Comparison of ENCODE assay signal across 12 cellular contexts in genomic region chr5:178074266-178074952, GRCh38. TPM values are rescaled to one million over a fixed set of nuclear protein-coding genes. Genes with fewer than 3 reads are reported as not detected.
A peak's percentile ranks its signal among the peaks of the same experiment; 100 is the strongest.
DNase-seq lines count a peak whose midpoint lies in the region; ATAC-seq and TF ChIP-seq lines count a peak whose summit lies in the region.
"Had no signal": no experiment of that assay in that cellular context is flagged by ENCODE, and none has a peak within 500 bp of the region (broad histone marks: within the 10 kb centered on the region; RNA-seq: fewer than 3 reads in every experiment).

No MANE protein-coding gene starts in this region.

- H3K36me3 Mint-ChIP-seq in neural crest cell (ENCODE audit: low read depth): no peaks in the 10 kb centered on the region
- H3K36me3 Mint-ChIP-seq: activated naive CD8-positive, alpha-beta T cell had no signal

- no peak for TF ChIP-seq CTCF in WERI-Rb-1 (IDR thresholded peaks at IDR 0.05; ENCODE audit: low read depth, low read length)
- TF ChIP-seq CTCF in neural crest cell (conservative IDR thresholded peaks at IDR 0.05): no peak

- no peak overlapping the region for H3K27ac ChIP-seq in WERI-Rb-1
- H3K27ac ChIP-seq: right atrium auricular region had no signal

- H3K9me3 Mint-ChIP-seq in neural crest cell: no peaks in the 10 kb centered on the region

- peak; percentile 81 for ATAC-seq in HG03354 (IDR thresholded peaks at IDR 0.05; ENCODE audit: poor library complexity, severe bottlenecking, unreplicated experiment)
- ATAC-seq: activated CD4-positive, CD25-positive, alpha-beta regulatory T cell treated with anti-CD3 and anti-CD28 coated beads, Interleukin-2, amount 50 U/mL, for 24 hours; mucosa of descending colon had no signal

- H3K36me3 ChIP-seq in WERI-Rb-1: no peaks in the 10 kb centered on the region
- H3K36me3 ChIP-seq: right atrium auricular region had no signal

- H3K9me3 ChIP-seq in WERI-Rb-1 (ENCODE audit: severe bottlenecking): no peaks in the 10 kb centered on the region
- H3K9me3 ChIP-seq: mucosa of descending colon, right atrium auricular region had no signal

- H3K27ac Mint-ChIP-seq in neural crest cell (ENCODE audit: unreplicated experiment): peak overlapping the region; percentile 80
- H3K27ac Mint-ChIP-seq: activated naive CD8-positive, alpha-beta T cell had no signal

- no peak overlapping the region for H3K4me3 ChIP-seq in WERI-Rb-1 (ENCODE audit: low read depth, low read length)
- H3K4me3 ChIP-seq: mucosa of descending colon, right atrium auricular region had no signal

- H3K27me3 Mint-ChIP-seq in neural crest cell (ENCODE audit: low read depth): peaks cover 4% of the 10 kb centered on the region
- H3K27me3 Mint-ChIP-seq: activated naive CD8-positive, alpha-beta T cell had no signal

- H3K4me3 Mint-ChIP-seq in neural crest cell: no peak overlapping the region
- H3K4me3 Mint-ChIP-seq: activated naive CD8-positive, alpha-beta T cell had no signal

- H3K4me1 Mint-ChIP-seq in neural crest cell: peaks cover 15% of the 10 kb centered on the region

- H3K27me3 ChIP-seq in WERI-Rb-1 (ENCODE audit: insufficient read depth, low read depth, severe bottlenecking): no peaks in the 10 kb centered on the region

- DNase-seq in NOMO-1 treated with DMSO at 0.1 percent for 48 hours (lab: John Stamatoyannopoulos, UW; ENCODE audit: unreplicated experiment): peak; percentile 22
- no peak for DNase-seq in NOMO-1 (lab: John Stamatoyannopoulos, UW; ENCODE audit: unreplicated experiment in 2 of 2)
- DNase-seq in WERI-Rb-1: peak; percentile 12
- peak; percentile 18 for DNase-seq in neural crest cell (ENCODE audit: low read depth, low spot score)
- DNase-seq in NCI-H1694 treated with DMSO at 0.1 percent for 48 hours (lab: John Stamatoyannopoulos, UW): no peak
- DNase-seq in AG08396 (ENCODE audit: low spot score): no peak
- DNase-seq in D341Med (ENCODE audit: low spot score): no peak
- DNase-seq: mucosa of descending colon had no signal

RNA-seq across cellular contexts. Expression of gene N4BP3, which starts 38.9 kb away (rescaled TPM):
- total RNA-seq in neural crest cell: 1.3 and 1.4 TPM in 2 replicates

RNA-seq across cellular contexts. Expression of gene RMND5B, which starts 56.4 kb away (rescaled TPM):
- 42.4 and 43.5 TPM in 2 replicates for total RNA-seq in neural crest cell

Comparison
In these comparisons a context has a peak if more than half of its experiments do, and no peak if none do; other contexts are left out.
1. DNase-seq: peak in NOMO-1 treated with DMSO at 0.1 percent for 48 hours (single experiment), WERI-Rb-1 (single experiment) and neural crest cell (single experiment); none in NOMO-1 (0 of 2), NCI-H1694 treated with DMSO at 0.1 percent for 48 hours (single experiment), AG08396 (single experiment) and D341Med (single experiment).